In genomic region chr19:19732579-19733501, GRCh38 we compare ENCODE assay signal across 8 cellular contexts. TPM values are rescaled to one million over a fixed set of nuclear protein-coding genes. Genes with fewer than 3 reads are reported as not detected.
DNase-seq lines count a peak whose midpoint lies in the region; ATAC-seq lines count a peak whose summit lies in the region.

ZNF14 (minus strand) TSS chr19:19733112; CDS start chr19:19732958, 154 bp downstream.

- H3K4me1 Mint-ChIP-seq in activated CD4-positive, alpha-beta T cell treated with anti-CD3 and anti-CD28 coated beads for 36 hours, result peaks cover 20% of the 10 kb centered on the region

- peak within 1 kb of the TSS; percentile 69 for H3K27ac ChIP-seq in cingulate gyrus (ENCODE audit: low read depth, low read length)

- no peaks in the 10 kb centered on the region for H3K27me3 Mint-ChIP-seq in activated CD4-positive, alpha-beta T cell treated with anti-CD3 and anti-CD28 coated beads for 36 hours

- DNase-seq in AG20443 (ENCODE audit: low spot score) (peak; percentile 100), NCI-H345 treated with DMSO at 0.1 percent for 48 hours (lab: John Stamatoyannopoulos, UW; ENCODE audit: unreplicated experiment) (peak; percentile 82), kidney tubule cell (ENCODE audit: low spot score) (peak; percentile 94)
- DNase-seq in activated CD4-positive, alpha-beta T cell treated with anti-CD3 and anti-CD28 coated beads for 36 hours, result peak; percentile 96
- peak; percentile 68 to 74 for DNase-seq in stimulated activated CD4-positive, alpha-beta T cell treated with anti-CD3 and anti-CD28 coated beads, Interleukin-1b, Interleukin-23, amount 100 ng/mL, for 1 hour (ENCODE audit: low read depth in 2 of 2)

- CTCF ChIA-PET in activated CD4-positive, alpha-beta T cell treated with anti-CD3 and anti-CD28 coated beads for 36 hours (lab: Charles Lee), result interaction anchor here (0.6 to 2.1 kb wide), 8 partner anchors 13 to 227 kb away, joined by 3 to 6 read pairs (median 3); partner anchors contain the start of genes ZNF101 and ZNF253

- H3K36me3 Mint-ChIP-seq in activated CD4-positive, alpha-beta T cell treated with anti-CD3 and anti-CD28 coated beads for 36 hours (ENCODE audit: low read depth), result peaks cover 43% of the 10 kb centered on the region

- peak within 1 kb of the TSS; percentile 87 for H3K27ac Mint-ChIP-seq in activated CD4-positive, alpha-beta T cell treated with anti-CD3 and anti-CD28 coated beads for 36 hours

- POLR2A ChIA-PET in activated CD4-positive, alpha-beta T cell treated with anti-CD3 and anti-CD28 coated beads for 36 hours (lab: Charles Lee), result interaction anchor here (0.5 to 0.7 kb wide), 6 partner anchors 44 to 349 kb away, joined by 3 to 8 read pairs (median 6); partner anchors contain the start of genes ZNF101, ZNF506, ZNF682 and ZNF93

- ATAC-seq in GM19023 (IDR thresholded peaks at IDR 0.05; ENCODE audit: unreplicated experiment) (peak; percentile 99), HG03196 (IDR thresholded peaks at IDR 0.05; ENCODE audit: unreplicated experiment) (peak; percentile 100)
- ATAC-seq in activated CD4-positive, alpha-beta T cell treated with anti-CD3 and anti-CD28 coated beads for 36 hours, result peak; percentile 100

- intact Hi-C loops in activated CD4-positive, alpha-beta T cell treated with anti-CD3 and anti-CD28 coated beads for 36 hours (cut with DNase I, micrococcal nuclease), result loop anchor here (1.0 to 5.0 kb wide), 15 partner anchors 43 to 1043 kb away; partner anchors contain the start of genes ATP13A1 (in 1 of the 2), NDUFA13 (in 1 of the 2), ZNF101 (in 1 of the 2) and ZNF253 (in 1 of the 2)

- peaks cover 15% of the 10 kb centered on the region for H3K9me3 Mint-ChIP-seq in activated CD4-positive, alpha-beta T cell treated with anti-CD3 and anti-CD28 coated beads for 36 hours (ENCODE audit: low read depth)

- peak within 1 kb of the TSS; percentile 85 for H3K4me3 Mint-ChIP-seq in activated CD4-positive, alpha-beta T cell treated with anti-CD3 and anti-CD28 coated beads for 36 hours

RNA-seq across cellular contexts. Expression of gene ZNF14, which starts in this region (rescaled TPM):
- 1 to 10 TPM; 9.2 TPM for total RNA-seq in activated CD4-positive, alpha-beta T cell treated with anti-CD3 and anti-CD28 coated beads for 36 hours

Comparison
In these comparisons a context has a peak if more than half of its experiments do, and no peak if none do; other contexts are left out.
1. Peak in every context shown above with its lines: DNase-seq, ATAC-seq and H3K27ac ChIP-seq.